In the genomic region with DNA sequence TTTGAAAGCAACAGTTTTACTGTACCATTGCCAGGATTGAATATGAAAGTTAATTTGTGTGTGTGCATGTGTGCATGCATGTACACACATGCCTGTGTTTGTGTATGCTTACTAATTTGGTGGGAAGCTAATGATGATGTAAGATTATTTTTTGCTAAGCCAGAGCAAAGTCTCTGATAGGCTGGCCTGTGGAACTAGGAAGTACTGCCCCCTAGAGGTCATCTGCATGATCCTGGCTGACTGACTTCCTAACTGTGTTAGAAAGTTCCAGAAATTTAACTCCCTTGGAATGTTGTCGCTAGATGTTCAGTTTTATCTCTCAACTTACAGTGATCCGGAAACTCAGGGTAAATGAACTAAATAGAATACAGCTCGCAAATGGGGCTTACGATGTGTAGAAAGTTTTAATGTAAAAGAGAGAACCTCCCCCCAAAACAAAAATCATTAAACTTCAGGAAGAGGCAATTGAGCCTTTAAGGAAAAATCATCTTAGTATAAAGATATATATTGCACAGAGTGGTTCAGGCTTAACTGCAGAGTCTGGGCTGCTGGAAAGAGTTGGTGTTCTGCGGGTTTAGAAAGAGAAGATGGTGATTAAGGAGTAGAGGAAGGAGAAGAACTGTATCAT, we compare ENCODE assay signal across 8 cellular contexts. TPM values are rescaled to one million over a fixed set of nuclear protein-coding genes. Genes with fewer than 3 reads are reported as not detected.
A peak's percentile ranks its signal among the peaks of the same experiment; 100 is the strongest.
DNase-seq lines count a peak whose midpoint lies in the region; ATAC-seq and TF ChIP-seq lines count a peak whose summit lies in the region.

No MANE protein-coding gene starts in this region.

- no peaks in the 10 kb centered on the region for H3K27me3 ChIP-seq in AG04450 (ENCODE audit: control insufficient read depth, insufficient read depth, low read length)

- in situ Hi-C loops in GM13976 (cut with MboI; ENCODE audit: low sequenced_read_pairs, unreplicated experiment): loop anchor here (25.0 kb wide), 1 partner anchor 684 kb away; no protein-coding TSS in a partner anchor

- H3K9me3 Mint-ChIP-seq in progenitor cell of endocrine pancreas (ENCODE audit: low read depth): peaks cover 13% of the 10 kb centered on the region

- no peak for DNase-seq in AG04450 (ENCODE audit: low read depth, low spot score)
- DNase-seq in GM13976 (ENCODE audit: low spot score): peak; percentile 40
- DNase-seq in NAMALWA (ENCODE audit: low spot score): peak; percentile 53
- DNase-seq in activated T-cell treated with anti-CD3 and anti-CD28 coated beads for 4 hours: peak; percentile 43
- peak; percentile 10 for DNase-seq in fibroblast of the conjunctiva (ENCODE audit: low read depth)
- DNase-seq in progenitor cell of endocrine pancreas (ENCODE audit: low spot score, unreplicated experiment): no peak

- no peak overlapping the region for H3K4me3 ChIP-seq in AG04450 (ENCODE audit: low read depth, low read length)

- no peak for ATAC-seq in HG03457 (IDR thresholded peaks at IDR 0.05; ENCODE audit: unreplicated experiment)
- ATAC-seq in GM21447 (IDR thresholded peaks at IDR 0.05; ENCODE audit: unreplicated experiment): no peak

- CTCF ChIA-PET in AG04450 (lab: Charles Lee): interaction anchor here (0.9 to 1.0 kb wide), 3 partner anchors 12 to 34 kb away, joined by 3 read pairs; no protein-coding TSS in a partner anchor

- H3K27ac ChIP-seq in AG04450 (ENCODE audit: low read depth, low read length): no peak overlapping the region

- no peaks in the 10 kb centered on the region for H3K27me3 Mint-ChIP-seq in progenitor cell of endocrine pancreas

- POLR2A ChIA-PET in AG04450 (lab: Yijun Ruan, JAX): no interaction called here

- H3K4me3 Mint-ChIP-seq in progenitor cell of endocrine pancreas (ENCODE audit: low read depth): no peak overlapping the region

- no peak overlapping the region for H3K27ac Mint-ChIP-seq in progenitor cell of endocrine pancreas

- peaks cover 17% of the 10 kb centered on the region for H3K4me1 Mint-ChIP-seq in progenitor cell of endocrine pancreas (ENCODE audit: low read depth)

- H3K36me3 Mint-ChIP-seq in progenitor cell of endocrine pancreas (ENCODE audit: insufficient read depth): peaks cover 2% of the 10 kb centered on the region

- no peaks in the 10 kb centered on the region for H3K9me3 ChIP-seq in AG04450 (ENCODE audit: control insufficient read depth, insufficient read depth, low read length)

- TF ChIP-seq CTCF in AG04450 (IDR thresholded peaks at IDR 0.05; ENCODE audit: low read depth, low read length) (peak; percentile 48), GM13976 (IDR thresholded peaks at IDR 0.05; ENCODE audit: borderline replicate concordance, control extremely low read depth, extremely low read depth, insufficient read depth, missing control alignments) (peak; percentile 54), progenitor cell of endocrine pancreas (IDR thresholded peaks at IDR 0.05; ENCODE audit: unreplicated experiment) (peak; percentile 51)

RNA-seq across cellular contexts. Expression of a gene that starts 34.3 kb away (rescaled TPM):
- 96.9 and 136 TPM in 2 replicates for polyA plus RNA-seq in AG04450 (2011; rRNA removed)
- polyA minus RNA-seq in AG04450 (2011; rRNA and poly(A)+ RNA removed): 122 and 177 TPM in 2 replicates
- 144 and 146 TPM in 2 replicates for total RNA-seq in progenitor cell of endocrine pancreas

Comparison
In these comparisons a context has a peak if more than half of its experiments do, and no peak if none do; other contexts are left out.
1. DNase-seq: peak in GM13976 (single experiment), NAMALWA (single experiment), activated T-cell treated with anti-CD3 and anti-CD28 coated beads for 4 hours (single experiment) and fibroblast of the conjunctiva (single experiment); none in AG04450 (single experiment) and progenitor cell of endocrine pancreas (single experiment).
2. Peak in every context shown above with its lines, with median percentiles within 50 percentile points of each other: CTCF ChIP-seq.